Comparison of ENCODE assay signal across 28 cellular contexts in the genomic region with DNA sequence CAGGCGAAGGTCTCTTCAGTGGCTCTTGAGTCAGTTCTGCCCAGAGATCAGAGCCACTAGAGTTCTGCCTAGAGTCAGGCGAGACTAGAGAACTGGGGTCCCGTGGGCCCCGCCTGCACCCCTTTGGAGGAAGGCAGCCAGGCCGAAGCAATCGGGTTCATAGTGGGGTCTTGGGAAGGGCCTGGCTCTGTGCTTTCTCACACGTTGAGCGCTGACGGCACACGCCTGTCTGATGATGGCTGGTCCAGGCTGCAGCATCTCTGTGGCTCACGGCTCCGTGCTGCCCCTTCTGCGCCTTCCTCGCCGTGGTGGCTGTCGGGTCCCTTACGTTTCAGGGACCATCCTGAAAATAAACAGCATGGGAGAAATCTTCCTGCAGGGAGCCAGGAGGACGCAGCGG.
"Had no signal": no experiment of that assay in that cellular context is flagged by ENCODE, and none has a peak within 500 bp of the region (broad histone marks: within the 10 kb centered on the region; RNA-seq: fewer than 3 reads in every experiment).

No MANE protein-coding gene starts in this region.

- H3K27ac ChIP-seq: brain microvascular endothelial cell, VCaP had no signal

- H3K4me3 Mint-ChIP-seq: activated CD4-positive, alpha-beta T cell treated with anti-CD3 and anti-CD28 coated beads, Interleukin-2, amount 10 ng/mL, durations not matched to agents 24 days and 14 days; activated CD8-positive, alpha-beta T cell treated with anti-CD3 and anti-CD28 coated beads for 36 hours; activated naive CD8-positive, alpha-beta T cell treated with anti-CD3 and anti-CD28 coated beads for 36 hours; activated T-cell treated with anti-CD3 and anti-CD28 coated beads, Interleukin-2, amount 50 U/mL, for 72 hours; activated T-helper 17 cell treated with anti-CD3 and anti-CD28 coated beads, Interleukin-2, amount 50 U/mL, for 72 hours had no signal

- H3K27me3 Mint-ChIP-seq: activated CD8-positive, alpha-beta T cell treated with anti-CD3 and anti-CD28 coated beads for 36 hours had no signal

- H3K9me3 Mint-ChIP-seq: activated T-cell treated with anti-CD3 and anti-CD28 coated beads, Interleukin-2, amount 50 U/mL, for 72 hours; activated T-helper 17 cell treated with anti-CD3 and anti-CD28 coated beads, Interleukin-2, amount 50 U/mL, for 72 hours had no signal

- ATAC-seq: activated CD8-positive, alpha-beta T cell treated with anti-CD3 and anti-CD28 coated beads for 36 hours; activated T-cell treated with anti-CD3 and anti-CD28 coated beads, Interleukin-2, amount 50 U/mL, for 72 hours; activated T-helper 17 cell treated with anti-CD3 and anti-CD28 coated beads, Interleukin-2, amount 50 U/mL, for 72 hours; Panc1 had no signal

- DNase-seq: activated CD4-positive, alpha-beta T cell treated with anti-CD3 and anti-CD28 coated beads, Interleukin-2, amount 10 ng/mL, durations not matched to agents 24 days and 14 days; activated CD4-positive, alpha-beta T cell treated with anti-CD3 and anti-CD28 coated beads, Interleukin-2, amount 50 U/mL, for 4 hours; activated CD8-positive, alpha-beta T cell treated with anti-CD3 and anti-CD28 coated beads for 36 hours; activated effector memory CD4-positive, alpha-beta T cell treated with anti-CD3 and anti-CD28 coated beads, Interleukin-2, amount 50 U/mL, for 16 hours; activated naive CD4-positive, alpha-beta T cell; activated naive CD4-positive, alpha-beta T cell treated with anti-CD3 and anti-CD28 coated beads, Interleukin-2, amount 50 U/mL, for 16 hours; activated naive CD8-positive, alpha-beta T cell treated with anti-CD3 and anti-CD28 coated beads for 36 hours; activated T-cell treated with anti-CD3 and anti-CD28 coated beads, Interleukin-2, amount 50 U/mL, for 1 hour; activated T-cell treated with anti-CD3 and anti-CD28 coated beads, Interleukin-2, amount 50 U/mL, for 72 hours; amniotic stem cell; aorta; brain microvascular endothelial cell; central memory CD4-positive, alpha-beta T cell; Karpas-422; NCI-H1105; NCI-H1417 treated with DMSO at 0.1 percent for 48 hours; NCI-H187 treated with DMSO at 0.1 percent for 48 hours; NCI-H2081; NCI-H345; NCI-H524 treated with DMSO at 0.1 percent for 48 hours; SIG-M5; SW 1271; T-helper 1 cell; T-helper 2 cell; T-helper 9 cell had no signal

- H3K27ac Mint-ChIP-seq: activated CD4-positive, alpha-beta T cell treated with anti-CD3 and anti-CD28 coated beads, Interleukin-2, amount 10 ng/mL, durations not matched to agents 24 days and 14 days; activated CD8-positive, alpha-beta T cell treated with anti-CD3 and anti-CD28 coated beads for 36 hours; activated naive CD8-positive, alpha-beta T cell treated with anti-CD3 and anti-CD28 coated beads for 36 hours; activated T-cell treated with anti-CD3 and anti-CD28 coated beads, Interleukin-2, amount 50 U/mL, for 72 hours; activated T-helper 17 cell treated with anti-CD3 and anti-CD28 coated beads, Interleukin-2, amount 50 U/mL, for 72 hours had no signal

- H3K36me3 ChIP-seq: brain microvascular endothelial cell had no signal

- H3K36me3 Mint-ChIP-seq: activated naive CD8-positive, alpha-beta T cell treated with anti-CD3 and anti-CD28 coated beads for 36 hours had no signal
